In genomic region chr3:5554245-5554747, GRCh38 we compare ENCODE assay signal across 1 cellular context.
TF ChIP-seq lines count a peak whose summit lies in the region.

No MANE protein-coding gene starts in this region.

TF ChIP-seq in K562, 482 proteins besides CTCF, POLR2A, EP300 and RAD21 (continued from another document):
- TF ChIP-seq PATZ1 (CRISPR knock-in tag; IDR thresholded peaks at IDR 0.05; ENCODE audit: borderline replicate concordance) (no peak), MAFG (tag; conservative IDR thresholded peaks at IDR 0.05) (no peak), PCBP1 (IDR thresholded peaks at IDR 0.05; ENCODE audit: low read depth, low read length, poor library complexity, severe bottlenecking) (no peak), ARID3A (IDR thresholded peaks at IDR 0.05; ENCODE audit: borderline replicate concordance, low read depth, low read length) (no peak), TCF3 (CRISPR knock-in tag; IDR thresholded peaks at IDR 0.05) (peak; percentile 81), KDM2B (CRISPR knock-in tag; IDR thresholded peaks at IDR 0.05) (no peak), ZNF354B (CRISPR knock-in tag; IDR thresholded peaks at IDR 0.05) (no peak), DNMT1 (IDR thresholded peaks at IDR 0.05) (no peak), SAP30 (IDR thresholded peaks at IDR 0.05; ENCODE audit: borderline replicate concordance, insufficient read depth, low read depth, low read length, poor library complexity, severe bottlenecking) (no peak), DPF2 (IDR thresholded peaks at IDR 0.05) (0 out of 2 replicates have a peak, but pooled peaks have one; percentile 30), CBFA2T2 (conservative IDR thresholded peaks at IDR 0.05) (peak; percentile 71), PHF21A (IDR thresholded peaks at IDR 0.05; ENCODE audit: borderline replicate concordance, low read depth) (no peak), NCOR1 (IDR thresholded peaks at IDR 0.05) (peak; percentile 55; the same call in 1 of the 2 replicates), CEBPB (tag; IDR thresholded peaks at IDR 0.05) (no peak), ZFX (CRISPR knock-in tag; IDR thresholded peaks at IDR 0.05) (no peak), RBM22 (IDR thresholded peaks at IDR 0.05; ENCODE audit: low read depth, low read length, poor library complexity, severe bottlenecking) (no peak), E2F3 (CRISPR knock-in tag; IDR thresholded peaks at IDR 0.05) (no peak), NFIC (IDR thresholded peaks at IDR 0.05) (peak; percentile 24; the same call in 1 of the 2 replicates), ZNF146 (CRISPR knock-in tag; IDR thresholded peaks at IDR 0.05; ENCODE audit: unreplicated experiment) (peak; percentile 97), TEAD4 (IDR thresholded peaks at IDR 0.05; ENCODE audit: low read length) (peak; percentile 70), TEAD4 (CRISPR knock-in tag; IDR thresholded peaks at IDR 0.05; ENCODE audit: borderline replicate concordance) (no peak), ZNF134 (CRISPR knock-in tag; conservative IDR thresholded peaks at IDR 0.05) (no peak), BCLAF1 (IDR thresholded peaks at IDR 0.05; ENCODE audit: borderline replicate concordance in 1 of 2, control insufficient read depth in 1 of 2, low read depth in 2 of 2, low read length in 1 of 2) (no peak), CBFA2T3 (IDR thresholded peaks at IDR 0.05) (peak; percentile 88), ELK3 (CRISPR knock-in tag; IDR thresholded peaks at IDR 0.05) (no peak), TBP (optimal IDR thresholded peaks at IDR 0.05; ENCODE audit: low read depth, low read length) (no peak), NFIX (CRISPR knock-in tag; IDR thresholded peaks at IDR 0.05; ENCODE audit: low read depth) (no peak), SIN3B (IDR thresholded peaks at IDR 0.05; ENCODE audit: low read depth) (no peak), ARID1B (IDR thresholded peaks at IDR 0.05) (peak; percentile 74), FOXP4 (CRISPR knock-in tag; IDR thresholded peaks at IDR 0.05; ENCODE audit: borderline replicate concordance) (no peak), USF1 (CRISPR knock-in tag; IDR thresholded peaks at IDR 0.05) (no peak), ZNF318 (IDR thresholded peaks at IDR 0.05; ENCODE audit: borderline replicate concordance in 1 of 2, low read depth in 1 of 2) (no peak), TRIM24 (IDR thresholded peaks at IDR 0.05) (peak; percentile 77 to 88), RBM25 (IDR thresholded peaks at IDR 0.05; ENCODE audit: low read depth, low read length, severe bottlenecking) (peak; percentile 36), ZNF316 (IDR thresholded peaks at IDR 0.05) (no peak), TAL1 (IDR thresholded peaks at IDR 0.05) (peak; percentile 75), STAT5A (IDR thresholded peaks at IDR 0.05; ENCODE audit: borderline replicate concordance, low read length) (peak; percentile 21; the same call in 1 of the 2 replicates), SOX6 (IDR thresholded peaks at IDR 0.05) (0 out of 2 replicates have a peak, but pooled peaks have one; percentile 15), TCFL5 (CRISPR knock-in tag; conservative IDR thresholded peaks at IDR 0.05) (no peak), FOXA3 (CRISPR knock-in tag; conservative IDR thresholded peaks at IDR 0.05 in 1 of 2, IDR thresholded peaks at IDR 0.05 in 1 of 2) (0 out of 4 replicates have a peak, but pooled peaks of 1 of the 2 experiments have one; percentile 8), ETS1 (conservative IDR thresholded peaks at IDR 0.05; ENCODE audit: control insufficient read depth, low read depth, low read length) (no peak)
